ENCODE assay signal across 27 cellular contexts in the genomic region with DNA sequence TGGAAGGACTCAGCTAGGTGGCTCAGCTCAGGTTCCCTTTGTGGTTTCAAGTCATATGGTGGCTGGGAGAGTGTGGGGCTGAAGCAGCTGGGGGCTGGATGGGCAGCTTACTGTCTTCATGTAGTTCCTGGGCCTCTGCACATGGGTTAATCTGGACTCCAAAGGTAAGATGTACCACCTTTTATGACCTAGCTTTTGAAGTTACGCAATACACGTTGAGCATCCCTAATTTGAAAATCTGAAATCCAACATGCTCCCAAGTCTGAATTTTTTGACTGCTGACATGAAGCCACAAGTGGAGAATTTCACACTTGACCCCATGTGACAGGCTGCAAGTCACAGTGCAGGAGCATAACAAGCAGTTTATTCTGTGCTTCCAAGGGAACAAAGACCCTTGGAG.
DNase-seq lines count a peak whose midpoint lies in the region; ATAC-seq, FAIRE-seq and TF ChIP-seq lines count a peak whose summit lies in the region.
"Had no signal": no experiment of that assay in that cellular context is flagged by ENCODE, and none has a peak within 500 bp of the region (broad histone marks: within the 10 kb centered on the region; RNA-seq: fewer than 3 reads in every experiment).

No MANE protein-coding gene starts in this region.

- in situ Hi-C loops in IMR-90 (cut with MboI; ENCODE audit: low sequenced_read_pairs), result no loop called here

- POLR2A ChIA-PET in IMR-90 (lab: Charles Lee; ENCODE audit: unreplicated experiment) (no interaction called here), H1 (lab: Charles Lee; ENCODE audit: partially characterized antibody) (no interaction called here)

- no peak overlapping the region for H2AK5ac ChIP-seq in IMR-90 (ENCODE audit: low read depth, low read length)
- no peak overlapping the region for H2AK5ac ChIP-seq in H1 (ENCODE audit: low read depth, low read length)

- H2AFZ ChIP-seq in IMR-90 (replicated peaks; ENCODE audit: low read length, poor library complexity) (no peak overlapping the region), H1 (ENCODE audit: low read length) (no peak overlapping the region)

- H3K4me3 ChIP-seq in IMR-90 (ENCODE audit: insufficient read depth, low read depth, low read length), result no peak overlapping the region
- H3K4me3 ChIP-seq in H1 (ENCODE audit: extremely low read depth in 1 of 4, insufficient read depth in 2 of 4, low read depth in 3 of 4, low read length in 4 of 4), result no peak overlapping the region
- H3K4me3 ChIP-seq in colonic mucosa, result no peak overlapping the region
- H3K4me3 ChIP-seq: BLaER1, GM12878 had no signal

- H3K4me1 ChIP-seq in IMR-90 (ENCODE audit: control insufficient read depth, insufficient read depth, low read length), result no peaks in the 10 kb centered on the region
- no peaks in the 10 kb centered on the region for H3K4me1 ChIP-seq in H1 (replicated peaks in 1 of 4; ENCODE audit: control insufficient read depth in 3 of 4, insufficient read depth in 4 of 4, low read length in 3 of 4)
- H3K4me1 ChIP-seq in colonic mucosa, result no peaks in the 10 kb centered on the region
- H3K4me1 ChIP-seq: BE2C, BLaER1 had no signal

- DNase-seq in IMR-90 (no peak), H1 (ENCODE audit: low read depth in 1 of 2, low spot score in 2 of 2) (no peak), colonic mucosa (no peak)
- DNase-seq: 8988T; ACHN; BE2C; C1 segment of cervical spinal cord; CD4-positive, alpha-beta memory T cell; CD4-positive, CD25-positive, alpha-beta regulatory T cell; CD8-positive, alpha-beta memory T cell; COR-L47; DMS 273 treated with DMSO at 0.1 percent for 48 hours; DMS153; DMS53; DMS79; DND-41; EL; GDM1 had no signal

- H4K20me1 ChIP-seq in IMR-90 (ENCODE audit: insufficient read depth, low read length), result no peaks in the 10 kb centered on the region
- H4K20me1 ChIP-seq in H1 (replicated peaks in 1 of 2; ENCODE audit: control insufficient read depth in 1 of 2, insufficient read depth in 2 of 2, low read length in 2 of 2), result no peaks in the 10 kb centered on the region
- H4K20me1 ChIP-seq: BLaER1 had no signal

- H3K4ac ChIP-seq in IMR-90 (ENCODE audit: low read depth, low read length) (no peak overlapping the region), H1 (replicated peaks; ENCODE audit: insufficient read length, low read depth, low read length) (no peak overlapping the region)

- H4K5ac ChIP-seq in IMR-90 (ENCODE audit: low read depth, low read length) (no peak overlapping the region), H1 (ENCODE audit: insufficient read length, low read depth, low read length) (no peak overlapping the region)

- H3K9ac ChIP-seq in IMR-90 (ENCODE audit: low read depth, low read length), result no peak overlapping the region
- H3K9ac ChIP-seq in H1 (replicated peaks in 1 of 4; ENCODE audit: extremely low read depth in 1 of 4, low read depth in 3 of 4, low read length in 3 of 4), result no peak overlapping the region
- no peak overlapping the region for H3K9ac ChIP-seq in colonic mucosa (ENCODE audit: low read depth in 2 of 2, low read length in 2 of 2)
- H3K9ac ChIP-seq: BLaER1 had no signal

- WGBS in IMR-90 (ENCODE audit: extremely low coverage in 2 of 2, insufficient read length in 1 of 2), 2 experiments, result 60% methylated on average over 2 of the region's 2 CpGs; no CpG with 5 or more reads in 1 of the 2 experiments
- WGBS in H1 (ENCODE audit: extremely low coverage in 1 of 2, insufficient coverage in 1 of 2, insufficient read length in 1 of 2, insufficient replicate concordance in 2 of 2, low coverage in 1 of 2, low lambda C conversion rate in 2 of 2, missing lambda C conversion rate in 1 of 2), 2 experiments, result 98% methylated on average over 2 of the region's 2 CpGs; no CpG with 5 or more reads in 1 of the 2 experiments

- H4K8ac ChIP-seq in IMR-90 (ENCODE audit: low read depth in 2 of 2, low read length in 2 of 2), result no peak overlapping the region
- no peak overlapping the region for H4K8ac ChIP-seq in H1 (ENCODE audit: extremely low read depth, insufficient read depth, low read length)

- H3K4me2 ChIP-seq in IMR-90 (ENCODE audit: low read depth, low read length), result no peak overlapping the region
- H3K4me2 ChIP-seq in H1 (ENCODE audit: insufficient read depth in 1 of 2, low read depth in 2 of 2, low read length in 2 of 2), result no peak overlapping the region
- H3K4me2 ChIP-seq: BLaER1 had no signal

- no peak overlapping the region for H2BK120ac ChIP-seq in IMR-90 (ENCODE audit: low read depth, low read length)
- no peak overlapping the region for H2BK120ac ChIP-seq in H1 (replicated peaks; ENCODE audit: low read depth, low read length)

- H3K14ac ChIP-seq in IMR-90 (replicated peaks; ENCODE audit: low read depth, low read length) (no peak overlapping the region), H1 (ENCODE audit: insufficient read length) (no peak overlapping the region)

- H3K9me1 ChIP-seq in IMR-90 (ENCODE audit: insufficient read depth, low read length), result no peaks in the 10 kb centered on the region

- no peaks in the 10 kb centered on the region for H3K36me3 ChIP-seq in IMR-90 (ENCODE audit: control insufficient read depth, insufficient read depth, low read length)
- H3K36me3 ChIP-seq in H1 (ENCODE audit: control insufficient read depth in 2 of 4, insufficient read depth in 4 of 4, low read length in 3 of 4), result no peaks in the 10 kb centered on the region
- no peaks in the 10 kb centered on the region for H3K36me3 ChIP-seq in colonic mucosa
- H3K36me3 ChIP-seq: BE2C, BLaER1 had no signal

- no peaks in the 10 kb centered on the region for H3K79me2 ChIP-seq in H1 (ENCODE audit: control insufficient read depth in 1 of 2, insufficient read depth in 2 of 2, low read length in 2 of 2)

- TF ChIP-seq CTCF in IMR-90 (conservative IDR thresholded peaks at IDR 0.05; ENCODE audit: low read depth, low read length) (no peak), H1 (IDR thresholded peaks at IDR 0.05; ENCODE audit: control extremely low read depth in 1 of 3, insufficient read depth in 1 of 3, low read depth in 1 of 3, low read length in 3 of 3) (no peak), colonic mucosa (IDR thresholded peaks at IDR 0.05) (no peak)

- TF ChIP-seq RAD21 in IMR-90 (IDR thresholded peaks at IDR 0.05; ENCODE audit: low read length) (no peak), Ishikawa (IDR thresholded peaks at IDR 0.05; ENCODE audit: low read depth) (no peak), H1 (IDR thresholded peaks at IDR 0.05 in 1 of 2, conservative IDR thresholded peaks at IDR 0.05 in 1 of 2; ENCODE audit: low read depth in 2 of 2, low read length in 2 of 2) (no peak)

- H3K18ac ChIP-seq in IMR-90 (ENCODE audit: low read depth, low read length) (no peak overlapping the region), H1 (ENCODE audit: extremely low read depth, low read length) (no peak overlapping the region)

- H2BK15ac ChIP-seq in IMR-90 (ENCODE audit: low read depth, low read length) (no peak overlapping the region), H1 (ENCODE audit: low read length) (no peak overlapping the region)

- no peak for FAIRE-seq in H1 (lab: Jason Lieb, UNC)
- FAIRE-seq: A204.1, GM12878, GM12892, GM18507, GM19239 had no signal

- H2BK12ac ChIP-seq in H1 (ENCODE audit: low read depth, low read length), result no peak overlapping the region

- H3K56ac ChIP-seq in IMR-90 (ENCODE audit: extremely low read depth, insufficient read depth, low read length), result no peak overlapping the region
- H3K56ac ChIP-seq in H1 (replicated peaks; ENCODE audit: insufficient read length, low read depth, low read length), result no peak overlapping the region

- CTCF ChIA-PET in IMR-90 (lab: Yijun Ruan, JAX), result no interaction called here
- CTCF ChIA-PET in H1 (lab: Charles Lee; ENCODE audit: partially characterized antibody), result no interaction called here

- no peak for TF ChIP-seq EP300 in Ishikawa (IDR thresholded peaks at IDR 0.05; ENCODE audit: borderline replicate concordance)
- no peak for TF ChIP-seq EP300 in H1 (IDR thresholded peaks at IDR 0.05; ENCODE audit: borderline replicate concordance in 1 of 2, low read depth in 2 of 2, low read length in 2 of 2)

- peaks cover 2% of the 10 kb centered on the region; the same call in 1 of the 2 replicates for H3K23me2 ChIP-seq in H1 (ENCODE audit: low read depth, low read length)

- dilution Hi-C loops in IMR-90 (cut with HindIII; ENCODE audit: low sequenced_read_pairs, unreplicated experiment), result no loop called here

- no peaks in the 10 kb centered on the region for H3K27me3 ChIP-seq in IMR-90 (ENCODE audit: control insufficient read depth, insufficient read depth, low read length)
- H3K27me3 ChIP-seq in H1 (replicated peaks in 1 of 4; ENCODE audit: control insufficient read depth in 3 of 4, extremely low read depth in 1 of 4, insufficient read depth in 3 of 4, low read length in 3 of 4), result no peaks in the 10 kb centered on the region
- no peaks in the 10 kb centered on the region for H3K27me3 ChIP-seq in colonic mucosa
- H3K27me3 ChIP-seq: BE2C, BLaER1 had no signal

- H3K23ac ChIP-seq in IMR-90 (ENCODE audit: low read depth, low read length), result no peak overlapping the region
- no peak overlapping the region for H3K23ac ChIP-seq in H1 (ENCODE audit: insufficient read length)

- no TSS peak for BruUV-seq in IMR-90 (replicated peaks; lab: Mats Ljungman, UMichigan)

- H4K91ac ChIP-seq in IMR-90 (ENCODE audit: insufficient read depth, low read depth, low read length) (no peak overlapping the region), H1 (replicated peaks; ENCODE audit: insufficient read length, low read length) (no peak overlapping the region)

- no peak for TF ChIP-seq POLR2A in IMR-90 (IDR thresholded peaks at IDR 0.05; ENCODE audit: low read depth, low read length)
- TF ChIP-seq POLR2A in H1 (IDR thresholded peaks at IDR 0.05; ENCODE audit: control extremely low read depth in 1 of 2, low read depth in 2 of 2, low read length in 2 of 2), result no peak

- no peak overlapping the region for H2BK5ac ChIP-seq in IMR-90 (ENCODE audit: low read depth, low read length, poor library complexity, severe bottlenecking)
- no peak overlapping the region for H2BK5ac ChIP-seq in H1 (ENCODE audit: low read depth, low read length)

- no peak overlapping the region for H2AK9ac ChIP-seq in IMR-90 (replicated peaks; ENCODE audit: low read depth, low read length, poor library complexity)

- intact Hi-C loops in IMR-90 (cut with micrococcal nuclease), result no loop called here
- intact Hi-C loops in colonic mucosa (cut with DNase I), result no loop called here

- H3K9me3 ChIP-seq in IMR-90 (ENCODE audit: control insufficient read depth, insufficient read depth, low read length) (no peaks in the 10 kb centered on the region), H1 (ENCODE audit: insufficient read depth in 2 of 2, low read depth in 1 of 2, low read length in 1 of 2) (peaks cover 0 to 7% of the 10 kb centered on the region in 2 experiments; a peak in 1 of 4 replicates), colonic mucosa (no peaks in the 10 kb centered on the region)
- H3K9me3 ChIP-seq: BE2C, BLaER1 had no signal

- H2BK20ac ChIP-seq in IMR-90 (ENCODE audit: low read depth, low read length), result no peak overlapping the region
- H2BK20ac ChIP-seq in H1 (ENCODE audit: low read length), result no peak overlapping the region

- H3K27ac ChIP-seq in IMR-90 (ENCODE audit: insufficient read depth, low read length) (no peak overlapping the region), H1 (ENCODE audit: low read depth, low read length) (no peak overlapping the region), colonic mucosa (no peak overlapping the region)
- H3K27ac ChIP-seq: BLaER1 had no signal

- no peak for ATAC-seq in IMR-90 (ENCODE audit: low read depth)
- ATAC-seq in HG02678 (IDR thresholded peaks at IDR 0.05; ENCODE audit: unreplicated experiment), result no peak
- no peak for ATAC-seq in GM21528 (IDR thresholded peaks at IDR 0.05; ENCODE audit: low FRiP score, unreplicated experiment)
- ATAC-seq: GM12878 had no signal

- no peaks in the 10 kb centered on the region for H3K79me1 ChIP-seq in IMR-90 (ENCODE audit: low read depth in 1 of 2, low read length in 2 of 2)
- no peaks in the 10 kb centered on the region for H3K79me1 ChIP-seq in H1 (ENCODE audit: low read depth, low read length)
